Comparison of ENCODE assay signal across 30 cellular contexts in the genomic region with DNA sequence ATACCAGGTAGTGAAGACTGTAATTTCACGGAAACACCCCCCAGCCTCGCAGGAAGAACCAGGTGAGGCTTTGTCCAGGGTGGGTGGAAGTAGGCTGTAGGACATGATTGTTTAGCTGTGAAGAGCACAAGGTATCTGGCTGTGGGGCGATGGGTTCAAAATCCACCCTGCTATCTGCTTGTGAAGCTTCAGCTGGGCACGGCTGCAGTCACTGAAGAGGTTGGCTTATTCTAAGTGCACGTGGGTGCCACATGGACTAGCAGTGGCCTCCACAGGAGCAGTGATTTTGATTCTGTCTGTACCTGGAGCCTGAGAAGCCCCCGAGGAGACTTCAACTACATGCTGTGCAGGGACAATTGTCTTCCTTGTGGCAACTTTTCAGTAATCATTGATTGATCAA.
"Had no signal": no experiment of that assay in that cellular context is flagged by ENCODE, and none has a peak within 500 bp of the region (broad histone marks: within the 10 kb centered on the region; RNA-seq: fewer than 3 reads in every experiment).

No MANE protein-coding gene starts in this region.

- H3K4me3 ChIP-seq: body of pancreas, esophagus muscularis mucosa, gastroesophageal sphincter, heart right ventricle had no signal

- H3K36me3 ChIP-seq: esophagus muscularis mucosa, gastroesophageal sphincter, heart right ventricle had no signal

- H3K27ac ChIP-seq: body of pancreas, esophagus muscularis mucosa, foreskin keratinocyte, gastroesophageal sphincter, heart right ventricle, VCaP had no signal

- H3K27me3 ChIP-seq: body of pancreas, esophagus muscularis mucosa, foreskin keratinocyte, gastroesophageal sphincter had no signal

- DNase-seq: activated B cell treated with CpG ODN at 0.5 μM for 24 hours; activated CD4-positive, alpha-beta T cell treated with anti-CD3 and anti-CD28 coated beads for 48 hours; activated CD4-positive, alpha-beta T cell treated with anti-CD3 and anti-CD28 coated beads, Interleukin-2, amount 50 U/mL, for 1 hour; activated CD4-positive, alpha-beta T cell treated with anti-CD3 and anti-CD28 coated beads, Interleukin-2, amount 50 U/mL, for 48 hours; activated CD8-positive, alpha-beta memory T cell treated with anti-CD3 and anti-CD28 coated beads for 24 hours; activated CD8-positive, alpha-beta T cell treated with anti-CD3 and anti-CD28 coated beads for 36 hours; activated effector memory CD4-positive, alpha-beta T cell treated with Interleukin-2 at 50 U/mL for 16 hours; activated gamma-delta T cell treated with Interleukin-2 at 50 U/mL for 16 hours; activated naive CD4-positive, alpha-beta T cell treated with anti-CD3 and anti-CD28 coated beads, Interleukin-2, amount 50 U/mL, for 16 hours; activated naive CD4-positive, alpha-beta T cell treated with Interleukin-2 at 50 U/mL for 16 hours; activated T-cell treated with anti-CD3 and anti-CD28 coated beads, Interleukin-2, amount 50 U/mL, for 4 hours; amygdala; aorta; body of pancreas; caudate nucleus; cortex of kidney; dermis blood vessel endothelial cell; effector CD4-positive, alpha-beta T cell; effector memory CD8-positive, alpha-beta T cell; erythroblast; foreskin keratinocyte; heart right ventricle; T-helper 2 cell had no signal

- ATAC-seq: activated CD4-positive, CD25-positive, alpha-beta regulatory T cell treated with anti-CD3 and anti-CD28 coated beads, Interleukin-2, amount 50 U/mL, for 24 hours; activated CD8-positive, alpha-beta T cell treated with anti-CD3 and anti-CD28 coated beads for 36 hours; activated T-cell treated with anti-CD3 and anti-CD28 coated beads, Interleukin-2, amount 50 U/mL, for 4 hours; activated T-helper 17 cell treated with anti-CD3 and anti-CD28 coated beads, Interleukin-2, amount 50 U/mL, for 72 hours; body of pancreas; effector memory CD8-positive, alpha-beta T cell; foreskin keratinocyte; gastroesophageal sphincter; heart right ventricle had no signal

- FAIRE-seq: colon, TTC549 had no signal

- H3K9me3 ChIP-seq: body of pancreas, esophagus muscularis mucosa, gastroesophageal sphincter, heart right ventricle had no signal

- H3K4me1 ChIP-seq: body of pancreas, esophagus muscularis mucosa, foreskin keratinocyte, gastroesophageal sphincter, heart right ventricle had no signal
